Comparison of ENCODE assay signal across 16 cellular contexts in the genomic region with DNA sequence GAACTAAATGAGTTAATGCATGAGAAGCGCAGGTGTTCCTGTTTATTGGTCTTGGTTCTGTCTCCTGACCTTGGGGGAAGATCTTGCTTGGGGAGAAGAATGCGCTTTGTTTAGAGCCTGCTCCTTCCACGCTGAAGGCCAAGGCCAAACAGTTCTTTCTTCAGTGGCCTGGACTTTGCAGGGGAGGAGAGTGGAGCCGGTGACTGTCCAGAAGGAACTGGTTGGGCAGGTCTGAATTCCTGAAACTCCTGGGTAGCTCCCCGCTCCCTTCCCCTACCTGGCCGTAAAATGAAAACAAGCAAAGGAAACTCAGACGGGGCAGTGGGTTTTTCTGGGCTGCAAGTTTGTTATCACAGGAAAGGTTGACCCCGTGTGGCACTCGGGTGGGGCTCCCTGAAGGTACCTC. TPM values are rescaled to one million over a fixed set of nuclear protein-coding genes. Genes with fewer than 3 reads are reported as not detected.
DNase-seq lines count a peak whose midpoint lies in the region; ATAC-seq, FAIRE-seq and TF ChIP-seq lines count a peak whose summit lies in the region.
"Had no signal": no experiment of that assay in that cellular context is flagged by ENCODE, and none has a peak within 500 bp of the region (broad histone marks: within the 10 kb centered on the region; RNA-seq: fewer than 3 reads in every experiment).

No MANE protein-coding gene starts in this region.

- intact Hi-C loops in body of pancreas (cut with DNase I): no loop called here

- dilution Hi-C loops in keratinocyte (cut with MboI; ENCODE audit: extremely low pct_ligation_motif_present, low sequenced_read_pairs): no loop called here

- H3K36me3 ChIP-seq in H7 (replicated peaks; ENCODE audit: control insufficient read depth, insufficient read depth, low read length) (no peaks in the 10 kb centered on the region), body of pancreas (replicated peaks in 1 of 2; ENCODE audit: insufficient read depth in 1 of 2, low read depth in 2 of 2) (no peaks in the 10 kb centered on the region), keratinocyte (ENCODE audit: control insufficient read depth in 2 of 2, extremely low read depth in 1 of 2, insufficient read depth in 2 of 2, low read length in 2 of 2) (peaks cover 5 to 8% of the 10 kb centered on the region in 2 experiments)
- H3K36me3 ChIP-seq: gastrocnemius medialis, SJSA1, thoracic aorta had no signal

- H2AFZ ChIP-seq in keratinocyte (ENCODE audit: control insufficient read depth, low read length): no peak overlapping the region

- H3K4me3 ChIP-seq in H7 (ENCODE audit: insufficient read depth, low read depth, low read length) (no peak overlapping the region), body of pancreas (no peak overlapping the region), keratinocyte (ENCODE audit: control insufficient read depth in 2 of 3, extremely low read depth in 1 of 3, insufficient read depth in 2 of 3, low read depth in 1 of 3, low read length in 3 of 3) (peak overlapping the region in 2 of 3 experiments; percentile 10 to 19)
- H3K4me3 ChIP-seq: gastrocnemius medialis, SJSA1, thoracic aorta had no signal

- peaks cover 63% of the 10 kb centered on the region for H3K79me2 ChIP-seq in keratinocyte (ENCODE audit: control insufficient read depth, insufficient read depth, low read length)

- H3K9me1 ChIP-seq in keratinocyte (ENCODE audit: control insufficient read depth, extremely low read depth, insufficient read depth, low read length): peaks cover 13% of the 10 kb centered on the region

- WGBS in body of pancreas, 2 donors: 12 to 17% methylated on average over 8 to 9 of the region's 9 CpGs

- peaks cover 11% of the 10 kb centered on the region; the same call in 1 of the 2 replicates for H3K27me3 ChIP-seq in H7 (ENCODE audit: control insufficient read depth, insufficient read depth, low read length)
- H3K27me3 ChIP-seq in body of pancreas: no peaks in the 10 kb centered on the region
- H3K27me3 ChIP-seq in keratinocyte (ENCODE audit: control insufficient read depth, extremely low read depth, insufficient read depth, low read length): no peaks in the 10 kb centered on the region
- H3K27me3 ChIP-seq: SJSA1 had no signal

- H4K20me1 ChIP-seq in keratinocyte (ENCODE audit: control insufficient read depth, extremely low read depth, insufficient read depth, low read length): peaks cover 28% of the 10 kb centered on the region

- peak; percentile 77 for DNase-seq in H7
- peak; percentile 68 to 81 (median 74) for DNase-seq in body of pancreas
- DNase-seq in keratinocyte (ENCODE audit: low read depth, low spot score): no peak
- peak; percentile 55 for DNase-seq in renal cortical epithelial cell (ENCODE audit: low read depth)
- DNase-seq in NOMO-1 (lab: John Stamatoyannopoulos, UW; ENCODE audit: unreplicated experiment in 2 of 2): no peak
- no peak for DNase-seq in AG20443 (ENCODE audit: low spot score)
- no peak for DNase-seq in D341Med (ENCODE audit: low spot score)
- DNase-seq: activated CD4-positive, alpha-beta T cell treated with anti-CD3 and anti-CD28 coated beads, Interleukin-2, amount 50 U/mL, for 48 hours; activated T-cell treated with anti-CD3 and anti-CD28 coated beads, Interleukin-2, amount 50 U/mL, for 72 hours; gastrocnemius medialis had no signal

- ATAC-seq in body of pancreas: peak; percentile 77
- no peak for ATAC-seq in SK-N-SH treated with all-trans-retinoic acid at 6 μM for 48 hours
- ATAC-seq: activated T-cell treated with anti-CD3 and anti-CD28 coated beads, Interleukin-2, amount 50 U/mL, for 72 hours; gastrocnemius medialis had no signal

- TF ChIP-seq CTCF in body of pancreas (IDR thresholded peaks at IDR 0.05) (no peak), keratinocyte (optimal IDR thresholded peaks at IDR 0.05 in 1 of 3, IDR thresholded peaks at IDR 0.05 in 1 of 3, conservative IDR thresholded peaks at IDR 0.05 in 1 of 3; ENCODE audit: extremely low read depth in 1 of 3, insufficient read depth in 2 of 3, low read length in 3 of 3) (no peak)

- peaks cover 43% of the 10 kb centered on the region for H3K4me1 ChIP-seq in body of pancreas
- H3K4me1 ChIP-seq in keratinocyte (ENCODE audit: control insufficient read depth, extremely low read depth, insufficient read depth, low read length): peaks cover 43% of the 10 kb centered on the region
- H3K4me1 ChIP-seq: gastrocnemius medialis had no signal

- peak overlapping the region; percentile 79 for H3K4me2 ChIP-seq in keratinocyte (ENCODE audit: control insufficient read depth, extremely low read depth, insufficient read depth, low read depth, low read length)

- FAIRE-seq in keratinocyte (lab: Jason Lieb, UNC): peak; percentile 84
- FAIRE-seq: islet of Langerhans, TTC549 had no signal

- H3K27ac ChIP-seq in body of pancreas (peak overlapping the region; percentile 48 to 83 (median 78)), keratinocyte (ENCODE audit: control insufficient read depth, insufficient read depth, low read length) (no peak overlapping the region)
- H3K27ac ChIP-seq: gastrocnemius medialis, SJSA1, thoracic aorta had no signal

- no peaks in the 10 kb centered on the region for H3K9me3 ChIP-seq in body of pancreas
- no peaks in the 10 kb centered on the region for H3K9me3 ChIP-seq in keratinocyte (ENCODE audit: control insufficient read depth, low read depth, low read length)
- H3K9me3 ChIP-seq: gastrocnemius medialis, SJSA1, thoracic aorta had no signal

- no peak for TF ChIP-seq POLR2A in body of pancreas (IDR thresholded peaks at IDR 0.05)

- no peak overlapping the region for H3K9ac ChIP-seq in keratinocyte (ENCODE audit: control insufficient read depth, extremely low read depth, insufficient read depth, low read length)

TF ChIP-seq in SK-N-SH treated with all-trans-retinoic acid at 6 μM for 48 hours, 23 proteins besides CTCF, POLR2A, EP300 and RAD21:
- TF ChIP-seq ZNF8 (CRISPR knock-in tag; IDR thresholded peaks at IDR 0.05): no peak
- TF ChIP-seq ISL1 (CRISPR knock-in tag; IDR thresholded peaks at IDR 0.05): no peak
- no peak for TF ChIP-seq BACH2 (CRISPR knock-in tag; IDR thresholded peaks at IDR 0.05; ENCODE audit: borderline replicate concordance)
- no peak for TF ChIP-seq RARB (CRISPR knock-in tag; IDR thresholded peaks at IDR 0.05)
- TF ChIP-seq, protein P1, sequence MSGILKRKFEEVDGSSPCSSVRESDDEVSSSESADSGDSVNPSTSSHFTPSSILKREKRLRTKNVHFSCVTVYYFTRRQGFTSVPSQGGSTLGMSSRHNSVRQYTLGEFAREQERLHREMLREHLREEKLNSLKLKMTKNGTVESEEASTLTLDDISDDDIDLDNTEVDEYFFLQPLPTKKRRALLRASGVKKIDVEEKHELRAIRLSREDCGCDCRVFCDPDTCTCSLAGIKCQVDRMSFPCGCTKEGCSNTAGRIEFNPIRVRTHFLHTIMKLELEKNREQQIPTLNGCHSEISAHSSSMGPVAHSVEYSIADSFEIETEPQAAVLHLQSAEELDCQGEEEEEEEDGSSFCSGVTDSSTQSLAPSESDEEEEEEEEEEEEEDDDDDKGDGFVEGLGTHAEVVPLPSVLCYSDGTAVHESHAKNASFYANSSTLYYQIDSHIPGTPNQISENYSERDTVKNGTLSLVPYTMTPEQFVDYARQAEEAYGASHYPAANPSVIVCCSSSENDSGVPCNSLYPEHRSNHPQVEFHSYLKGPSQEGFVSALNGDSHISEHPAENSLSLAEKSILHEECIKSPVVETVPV (CRISPR knock-in tag; IDR thresholded peaks at IDR 0.05): no peak
- no peak for TF ChIP-seq OSR1 (CRISPR knock-in tag; IDR thresholded peaks at IDR 0.05)
- TF ChIP-seq ZFP3 (CRISPR knock-in tag; IDR thresholded peaks at IDR 0.05): no peak
- no peak for TF ChIP-seq ESRRG (CRISPR knock-in tag; IDR thresholded peaks at IDR 0.05)
- no peak for TF ChIP-seq PPARA (CRISPR knock-in tag; IDR thresholded peaks at IDR 0.05; ENCODE audit: borderline replicate concordance)
- no peak for TF ChIP-seq TCF4 (CRISPR knock-in tag; IDR thresholded peaks at IDR 0.05; ENCODE audit: borderline replicate concordance)
- TF ChIP-seq, protein P2, sequence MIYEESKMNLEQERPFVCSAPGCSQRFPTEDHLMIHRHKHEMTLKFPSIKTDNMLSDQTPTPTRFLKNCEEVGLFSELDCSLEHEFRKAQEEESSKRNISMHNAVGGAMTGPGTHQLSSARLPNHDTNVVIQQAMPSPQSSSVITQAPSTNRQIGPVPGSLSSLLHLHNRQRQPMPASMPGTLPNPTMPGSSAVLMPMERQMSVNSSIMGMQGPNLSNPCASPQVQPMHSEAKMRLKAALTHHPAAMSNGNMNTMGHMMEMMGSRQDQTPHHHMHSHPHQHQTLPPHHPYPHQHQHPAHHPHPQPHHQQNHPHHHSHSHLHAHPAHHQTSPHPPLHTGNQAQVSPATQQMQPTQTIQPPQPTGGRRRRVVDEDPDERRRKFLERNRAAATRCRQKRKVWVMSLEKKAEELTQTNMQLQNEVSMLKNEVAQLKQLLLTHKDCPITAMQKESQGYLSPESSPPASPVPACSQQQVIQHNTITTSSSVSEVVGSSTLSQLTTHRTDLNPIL (CRISPR knock-in tag; IDR thresholded peaks at IDR 0.05; ENCODE audit: low read depth): no peak
- TF ChIP-seq ZC3H10 (CRISPR knock-in tag; IDR thresholded peaks at IDR 0.05): no peak
TF ChIP-seq in SK-N-SH treated with all-trans-retinoic acid at 6 μM for 48 hours: peak in this region for 0.

RNA-seq across cellular contexts. Expression of gene ARHGAP8, which starts 3.6 kb away (rescaled TPM):
- 24.8 and 28.3 TPM in 2 replicates for total RNA-seq in H7 (2014; rRNA removed; shearing (Covaris generic))
- 10 to 100 TPM; 12.2 to 15.2 TPM for total RNA-seq in body of pancreas
- 20.2 to 26.0 TPM (median 21.3 TPM) in 3 replicates for polyA plus RNA-seq in keratinocyte
- 9.9 TPM for polyA plus RNA-seq in keratinocyte (2011; ENCODE audit: low read depth)
- polyA plus RNA-seq in keratinocyte (2011; cell fraction: cytosol; rRNA removed): 14.4 and 19.2 TPM in 2 replicates
- 55.5 and 78.6 TPM in 2 replicates for polyA plus RNA-seq in keratinocyte (2011; cell fraction: nucleus; rRNA removed)
- 16.2 and 18.5 TPM in 2 replicates for polyA plus RNA-seq in keratinocyte (2012; ENCODE audit: low replicate concordance)
- 18.2 to 29.4 TPM (median 19.6 TPM) in 3 replicates for polyA minus RNA-seq in keratinocyte
- polyA minus RNA-seq in keratinocyte (2011; cell fraction: cytosol; rRNA and poly(A)+ RNA removed): 11.7 TPM
- 22.1 and 34.7 TPM in 2 replicates for polyA minus RNA-seq in keratinocyte (2011; cell fraction: nucleus; rRNA and poly(A)+ RNA removed)
- total RNA-seq in renal cortical epithelial cell: 5.3 and 25.0 TPM in 2 replicates
- total RNA-seq: gastrocnemius medialis, SJSA1 had no signal
- polyA plus RNA-seq: IgD-negative memory B cell had no signal

RNA-seq across cellular contexts. Expression of gene PRR5, which starts 54.0 kb away (rescaled TPM):
- 7.7 and 8.4 TPM in 2 replicates for total RNA-seq in H7 (2014; rRNA removed; shearing (Covaris generic))
- total RNA-seq in body of pancreas: 10 to 100 TPM; 12.5 to 20.4 TPM
- 9.1 to 15.2 TPM (median 10.9 TPM) in 3 replicates for polyA plus RNA-seq in keratinocyte
- polyA plus RNA-seq in keratinocyte (2011; ENCODE audit: low read depth): 1.8 TPM
- 7.4 and 15.3 TPM in 2 replicates for polyA plus RNA-seq in keratinocyte (2011; cell fraction: cytosol; rRNA removed)
- polyA plus RNA-seq in keratinocyte (2011; cell fraction: nucleus; rRNA removed): 10.8 and 14.1 TPM in 2 replicates
- 7.5 and 13.3 TPM in 2 replicates for polyA plus RNA-seq in keratinocyte (2012; ENCODE audit: low replicate concordance)
- polyA minus RNA-seq in keratinocyte: 12.4 to 21.8 TPM (median 17.9 TPM) in 3 replicates
- polyA minus RNA-seq in keratinocyte (2011; cell fraction: cytosol; rRNA and poly(A)+ RNA removed): 14.4 TPM
- 10.1 and 14.1 TPM in 2 replicates for polyA minus RNA-seq in keratinocyte (2011; cell fraction: nucleus; rRNA and poly(A)+ RNA removed)
- total RNA-seq in renal cortical epithelial cell: 9.2 and 12.4 TPM in 2 replicates

Comparison
In these comparisons a context has a peak if more than half of its experiments do, and no peak if none do; other contexts are left out.
1. DNase-seq: peak in H7 (single experiment), body of pancreas (4 of 4) and renal cortical epithelial cell (single experiment); none in keratinocyte (single experiment), NOMO-1 (0 of 2), AG20443 (single experiment) and D341Med (single experiment).
2. H3K4me3 ChIP-seq: peak in keratinocyte (2 of 3); none in H7 (single experiment) and body of pancreas (0 of 2).